Comparison of ENCODE assay signal across 1 cellular context in genomic region chr4:151199496-151200190, GRCh38.
TF ChIP-seq lines count a peak whose summit lies in the region.

No MANE protein-coding gene starts in this region.

TF ChIP-seq in HepG2, 621 proteins besides CTCF, POLR2A, EP300 and RAD21 (continued from another document):
- TF ChIP-seq ZNF639 (CRISPR knock-in tag; conservative IDR thresholded peaks at IDR 0.05) (no peak), ZBTB38 (CRISPR knock-in tag; IDR thresholded peaks at IDR 0.05) (peak; percentile 53; the same call in 1 of the 2 replicates), JDP2 (CRISPR knock-in tag; IDR thresholded peaks at IDR 0.05; ENCODE audit: borderline replicate concordance) (no peak), ZNF234 (CRISPR knock-in tag; conservative IDR thresholded peaks at IDR 0.05) (no peak), MXI1 (IDR thresholded peaks at IDR 0.05; ENCODE audit: borderline replicate concordance, low read depth, low read length) (peak; percentile 17; the same call in 1 of the 3 replicates), ZSCAN9 (CRISPR knock-in tag; IDR thresholded peaks at IDR 0.05; ENCODE audit: borderline replicate concordance) (no peak), SALL2 (CRISPR knock-in tag; IDR thresholded peaks at IDR 0.05) (no peak), YEATS2 (CRISPR knock-in tag; IDR thresholded peaks at IDR 0.05; ENCODE audit: borderline replicate concordance) (no peak), POGZ (CRISPR knock-in tag; IDR thresholded peaks at IDR 0.05) (peak; percentile 37; the same call in 1 of the 2 replicates), CHD2 (IDR thresholded peaks at IDR 0.05; ENCODE audit: low read depth, low read length) (no peak), MED13 (CRISPR knock-in tag; IDR thresholded peaks at IDR 0.05) (no peak), ZBTB7B (CRISPR knock-in tag; IDR thresholded peaks at IDR 0.05) (no peak), SOX13 (IDR thresholded peaks at IDR 0.05) (no peak), SOX13 (CRISPR knock-in tag; conservative IDR thresholded peaks at IDR 0.05 in 1 of 2, IDR thresholded peaks at IDR 0.05 in 1 of 2) (no peak), SUZ12 (IDR thresholded peaks at IDR 0.05; ENCODE audit: low read depth, low read length) (no peak), KAT8 (CRISPR knock-in tag; IDR thresholded peaks at IDR 0.05) (no peak), KDM5B (CRISPR knock-in tag; IDR thresholded peaks at IDR 0.05; ENCODE audit: borderline replicate concordance) (no peak), AFF4 (CRISPR knock-in tag; IDR thresholded peaks at IDR 0.05) (no peak), ZUFSP (CRISPR knock-in tag; IDR thresholded peaks at IDR 0.05; ENCODE audit: borderline replicate concordance) (no peak), HOMEZ (CRISPR knock-in tag; IDR thresholded peaks at IDR 0.05; ENCODE audit: low read depth) (peak; percentile 75; the same call in 1 of the 2 replicates), IRF9 (CRISPR knock-in tag; IDR thresholded peaks at IDR 0.05; ENCODE audit: borderline replicate concordance) (no peak), ZNF792 (CRISPR knock-in tag; IDR thresholded peaks at IDR 0.05) (no peak), MYNN (CRISPR knock-in tag; IDR thresholded peaks at IDR 0.05; ENCODE audit: low read depth) (no peak), CENPBD1 (CRISPR knock-in tag; IDR thresholded peaks at IDR 0.05; ENCODE audit: borderline replicate concordance, low read depth) (no peak), ZNF296 (CRISPR knock-in tag; conservative IDR thresholded peaks at IDR 0.05) (no peak), AKAP8 (CRISPR knock-in tag; IDR thresholded peaks at IDR 0.05) (no peak), SYNCRIP (IDR thresholded peaks at IDR 0.05; ENCODE audit: insufficient read depth, low read depth, low read length) (no peak), ZNF30 (CRISPR knock-in tag; IDR thresholded peaks at IDR 0.05) (no peak)
TF ChIP-seq in HepG2: peak in this region for 6.
